20 cellular contexts compared by ENCODE assay signal in the genomic region with DNA sequence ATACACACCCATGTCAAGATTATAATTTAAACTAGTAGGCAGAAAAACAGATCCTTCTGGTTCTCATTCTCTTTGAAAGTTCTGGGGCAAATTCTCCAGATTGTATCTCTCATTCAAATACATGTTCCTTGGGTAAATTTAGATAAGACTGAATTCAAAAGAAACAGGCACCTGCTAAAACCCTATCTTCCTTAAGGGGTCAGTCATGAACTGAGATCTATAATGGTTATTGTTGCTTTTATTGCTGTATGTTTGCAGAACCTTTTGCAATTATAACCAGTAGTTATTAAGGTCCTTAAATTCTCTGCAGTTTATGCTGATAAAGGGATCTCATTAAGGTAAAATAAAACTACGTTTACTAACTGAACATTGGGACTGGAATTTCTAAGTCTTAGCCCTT.
DNase-seq lines count a peak whose midpoint lies in the region; TF ChIP-seq lines count a peak whose summit lies in the region.
"Had no signal": no experiment of that assay in that cellular context is flagged by ENCODE, and none has a peak within 500 bp of the region (broad histone marks: within the 10 kb centered on the region; RNA-seq: fewer than 3 reads in every experiment).

No MANE protein-coding gene starts in this region.

- H3K9ac ChIP-seq in liver (ENCODE audit: low read depth in 1 of 2, low read length in 2 of 2), result no peak overlapping the region

- peak; percentile 32 for DNase-seq in DMS53 (lab: John Stamatoyannopoulos, UW)
- DNase-seq in DMS53 treated with DMSO at 0.1 percent for 48 hours (lab: John Stamatoyannopoulos, UW; ENCODE audit: unreplicated experiment), result no peak
- no peak for DNase-seq in WERI-Rb-1
- DNase-seq in GM03348 (ENCODE audit: low spot score), result no peak
- no peak for DNase-seq in activated gamma-delta T cell treated with Interleukin-2 at 50 U/mL for 16 hours
- DNase-seq in activated CD4-positive, alpha-beta T cell treated with anti-CD3 and anti-CD28 coated beads, Interleukin-2, amount 50 U/mL, for 48 hours, result no peak
- DNase-seq: BE2C; caudate nucleus; GF-D8; heart left ventricle; midbrain; NK-92 treated with Interleukin-12 subunit alpha and Interleukin-12 subunit beta, amount 100 ng/mL, for 24 hours; Right ventricle myocardium superior; stimulated activated CD4-positive, alpha-beta T cell treated with anti-CD3 and anti-CD28 coated beads, Interleukin-15, amount 100 ng/mL, for 24 hours; stimulated activated naive CD4-positive, alpha-beta T cell; T-helper 17 cell had no signal

- 78% methylated on average over 1 of the region's 1 CpG for WGBS in liver

- TF ChIP-seq RAD21 in Ishikawa (IDR thresholded peaks at IDR 0.05; ENCODE audit: low read depth) (peak; percentile 49), liver (IDR thresholded peaks at IDR 0.05) (peak; percentile 18 to 19)

- TF ChIP-seq EP300 in Ishikawa (IDR thresholded peaks at IDR 0.05; ENCODE audit: borderline replicate concordance), result no peak

- peaks cover 0 to 8% (median 1%) of the 10 kb centered on the region in 4 donors for H3K4me1 ChIP-seq in liver (ENCODE audit: control insufficient read depth in 4 of 4, insufficient read depth in 4 of 4, low read length in 3 of 4)
- H3K4me1 ChIP-seq: BE2C, tibial nerve had no signal

- TF ChIP-seq CTCF in WERI-Rb-1 (IDR thresholded peaks at IDR 0.05; ENCODE audit: low read depth, low read length), result 0 out of 2 replicates have a peak, but pooled peaks have one; percentile 7
- no peak for TF ChIP-seq CTCF in liver (IDR thresholded peaks at IDR 0.05; ENCODE audit: low read depth, low read length, missing input control)

- no peak overlapping the region for H3K4me3 ChIP-seq in WERI-Rb-1 (ENCODE audit: low read depth, low read length)
- H3K4me3 ChIP-seq in liver (ENCODE audit: low read depth in 1 of 3, low read length in 3 of 3), result no peak overlapping the region
- H3K4me3 ChIP-seq: heart left ventricle, tibial nerve had no signal

- H3K9me3 ChIP-seq in WERI-Rb-1 (ENCODE audit: severe bottlenecking) (no peaks in the 10 kb centered on the region), liver (ENCODE audit: control insufficient read depth in 4 of 4, low read length in 3 of 4) (no peaks in the 10 kb centered on the region)
- H3K9me3 ChIP-seq: BE2C, heart left ventricle, tibial nerve had no signal

- H3K36me3 ChIP-seq in WERI-Rb-1 (no peaks in the 10 kb centered on the region), liver (ENCODE audit: control insufficient read depth in 4 of 4, insufficient read depth in 3 of 4, low read depth in 1 of 4, low read length in 3 of 4) (no peaks in the 10 kb centered on the region)
- H3K36me3 ChIP-seq: BE2C, heart left ventricle, tibial nerve had no signal

- no peaks in the 10 kb centered on the region for H3K27me3 ChIP-seq in WERI-Rb-1 (ENCODE audit: insufficient read depth, low read depth, severe bottlenecking)
- no peaks in the 10 kb centered on the region for H3K27me3 ChIP-seq in liver (ENCODE audit: control insufficient read depth in 4 of 4, insufficient read depth in 4 of 4, low read length in 3 of 4)
- H3K27me3 ChIP-seq: BE2C, tibial nerve had no signal

- H3K27ac ChIP-seq in WERI-Rb-1 (no peak overlapping the region), liver (ENCODE audit: low read depth in 1 of 2, low read length in 2 of 2) (no peak overlapping the region)
- H3K27ac ChIP-seq: 22Rv1, heart left ventricle, tibial nerve had no signal

TF ChIP-seq in Ishikawa, 13 proteins besides CTCF, POLR2A, EP300 and RAD21 (continues in another document):
- TF ChIP-seq TAF1 (IDR thresholded peaks at IDR 0.05; ENCODE audit: low read depth) (no peak), EGR1 (IDR thresholded peaks at IDR 0.05) (no peak), CEBPB (IDR thresholded peaks at IDR 0.05) (no peak), TEAD4 (IDR thresholded peaks at IDR 0.05) (no peak), NFIC (IDR thresholded peaks at IDR 0.05) (no peak), CREB1 (IDR thresholded peaks at IDR 0.05; ENCODE audit: low read depth) (no peak), ZBTB7A (IDR thresholded peaks at IDR 0.05; ENCODE audit: low read depth) (no peak), YY1 (IDR thresholded peaks at IDR 0.05; ENCODE audit: low read depth) (no peak), TCF12 (IDR thresholded peaks at IDR 0.05; ENCODE audit: low read depth) (no peak), FOXM1 (IDR thresholded peaks at IDR 0.05; ENCODE audit: borderline replicate concordance, low read depth) (no peak)
- TF ChIP-seq, protein P1, sequence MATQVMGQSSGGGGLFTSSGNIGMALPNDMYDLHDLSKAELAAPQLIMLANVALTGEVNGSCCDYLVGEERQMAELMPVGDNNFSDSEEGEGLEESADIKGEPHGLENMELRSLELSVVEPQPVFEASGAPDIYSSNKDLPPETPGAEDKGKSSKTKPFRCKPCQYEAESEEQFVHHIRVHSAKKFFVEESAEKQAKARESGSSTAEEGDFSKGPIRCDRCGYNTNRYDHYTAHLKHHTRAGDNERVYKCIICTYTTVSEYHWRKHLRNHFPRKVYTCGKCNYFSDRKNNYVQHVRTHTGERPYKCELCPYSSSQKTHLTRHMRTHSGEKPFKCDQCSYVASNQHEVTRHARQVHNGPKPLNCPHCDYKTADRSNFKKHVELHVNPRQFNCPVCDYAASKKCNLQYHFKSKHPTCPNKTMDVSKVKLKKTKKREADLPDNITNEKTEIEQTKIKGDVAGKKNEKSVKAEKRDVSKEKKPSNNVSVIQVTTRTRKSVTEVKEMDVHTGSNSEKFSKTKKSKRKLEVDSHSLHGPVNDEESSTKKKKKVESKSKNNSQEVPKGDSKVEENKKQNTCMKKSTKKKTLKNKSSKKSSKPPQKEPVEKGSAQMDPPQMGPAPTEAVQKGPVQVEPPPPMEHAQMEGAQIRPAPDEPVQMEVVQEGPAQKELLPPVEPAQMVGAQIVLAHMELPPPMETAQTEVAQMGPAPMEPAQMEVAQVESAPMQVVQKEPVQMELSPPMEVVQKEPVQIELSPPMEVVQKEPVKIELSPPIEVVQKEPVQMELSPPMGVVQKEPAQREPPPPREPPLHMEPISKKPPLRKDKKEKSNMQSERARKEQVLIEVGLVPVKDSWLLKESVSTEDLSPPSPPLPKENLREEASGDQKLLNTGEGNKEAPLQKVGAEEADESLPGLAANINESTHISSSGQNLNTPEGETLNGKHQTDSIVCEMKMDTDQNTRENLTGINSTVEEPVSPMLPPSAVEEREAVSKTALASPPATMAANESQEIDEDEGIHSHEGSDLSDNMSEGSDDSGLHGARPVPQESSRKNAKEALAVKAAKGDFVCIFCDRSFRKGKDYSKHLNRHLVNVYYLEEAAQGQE (IDR thresholded peaks at IDR 0.05; ENCODE audit: low read depth), result no peak
- TF ChIP-seq, protein P2, sequence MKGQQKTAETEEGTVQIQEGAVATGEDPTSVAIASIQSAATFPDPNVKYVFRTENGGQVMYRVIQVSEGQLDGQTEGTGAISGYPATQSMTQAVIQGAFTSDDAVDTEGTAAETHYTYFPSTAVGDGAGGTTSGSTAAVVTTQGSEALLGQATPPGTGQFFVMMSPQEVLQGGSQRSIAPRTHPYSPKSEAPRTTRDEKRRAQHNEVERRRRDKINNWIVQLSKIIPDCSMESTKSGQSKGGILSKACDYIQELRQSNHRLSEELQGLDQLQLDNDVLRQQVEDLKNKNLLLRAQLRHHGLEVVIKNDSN (IDR thresholded peaks at IDR 0.05), result no peak

TF ChIP-seq in liver, 16 proteins besides CTCF, POLR2A, EP300 and RAD21:
- TF ChIP-seq HNF4G (IDR thresholded peaks at IDR 0.05), result no peak
- TF ChIP-seq NR2F2 (IDR thresholded peaks at IDR 0.05), result no peak
- TF ChIP-seq, protein P1 (IDR thresholded peaks at IDR 0.05), result no peak
- no peak for TF ChIP-seq EGR1 (IDR thresholded peaks at IDR 0.05; ENCODE audit: low read depth in 2 of 2)
- TF ChIP-seq, protein P3, sequence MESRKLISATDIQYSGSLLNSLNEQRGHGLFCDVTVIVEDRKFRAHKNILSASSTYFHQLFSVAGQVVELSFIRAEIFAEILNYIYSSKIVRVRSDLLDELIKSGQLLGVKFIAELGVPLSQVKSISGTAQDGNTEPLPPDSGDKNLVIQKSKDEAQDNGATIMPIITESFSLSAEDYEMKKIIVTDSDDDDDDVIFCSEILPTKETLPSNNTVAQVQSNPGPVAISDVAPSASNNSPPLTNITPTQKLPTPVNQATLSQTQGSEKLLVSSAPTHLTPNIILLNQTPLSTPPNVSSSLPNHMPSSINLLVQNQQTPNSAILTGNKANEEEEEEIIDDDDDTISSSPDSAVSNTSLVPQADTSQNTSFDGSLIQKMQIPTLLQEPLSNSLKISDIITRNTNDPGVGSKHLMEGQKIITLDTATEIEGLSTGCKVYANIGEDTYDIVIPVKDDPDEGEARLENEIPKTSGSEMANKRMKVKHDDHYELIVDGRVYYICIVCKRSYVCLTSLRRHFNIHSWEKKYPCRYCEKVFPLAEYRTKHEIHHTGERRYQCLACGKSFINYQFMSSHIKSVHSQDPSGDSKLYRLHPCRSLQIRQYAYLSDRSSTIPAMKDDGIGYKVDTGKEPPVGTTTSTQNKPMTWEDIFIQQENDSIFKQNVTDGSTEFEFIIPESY (IDR thresholded peaks at IDR 0.05), result no peak
- no peak for TF ChIP-seq RXRA (IDR thresholded peaks at IDR 0.05)
- no peak for TF ChIP-seq TAF1 (conservative IDR thresholded peaks at IDR 0.05)
- no peak for TF ChIP-seq YY1 (IDR thresholded peaks at IDR 0.05)
